Comparison of ENCODE assay signal across 11 cellular contexts in the genomic region with DNA sequence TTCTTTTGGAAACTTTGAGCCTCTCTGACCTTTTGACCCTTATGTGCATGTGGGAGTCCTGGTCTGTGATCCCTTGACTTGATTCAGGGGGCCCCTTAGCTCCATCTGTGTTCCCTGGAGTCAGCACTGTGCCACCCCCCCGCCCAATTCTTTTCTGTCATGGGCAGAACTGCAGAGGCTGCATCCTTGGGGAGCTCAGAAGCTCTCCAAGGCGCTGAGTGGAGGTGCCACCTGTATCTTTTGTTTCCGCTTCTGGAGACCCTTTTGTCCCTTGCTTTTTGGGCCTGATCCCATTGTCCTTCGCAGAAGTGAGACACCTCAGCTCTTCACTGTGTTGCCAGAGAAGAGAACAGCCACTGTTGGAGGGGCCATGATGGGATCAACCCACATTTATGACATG. TPM values are rescaled to one million over a fixed set of nuclear protein-coding genes. Genes with fewer than 3 reads are reported as not detected.
DNase-seq lines count a peak whose midpoint lies in the region; ATAC-seq and TF ChIP-seq lines count a peak whose summit lies in the region.
"Had no signal": no experiment of that assay in that cellular context is flagged by ENCODE, and none has a peak within 500 bp of the region (broad histone marks: within the 10 kb centered on the region; RNA-seq: fewer than 3 reads in every experiment).

No MANE protein-coding gene starts in this region.

- no peaks in the 10 kb centered on the region for H3K9me3 Mint-ChIP-seq in activated naive CD4-positive, alpha-beta T cell treated with anti-CD3 and anti-CD28 coated beads, Interleukin-2, amount 10 ng/mL, durations not matched to agents 7 days and 5 days
- no peaks in the 10 kb centered on the region for H3K9me3 Mint-ChIP-seq in activated T-helper 1 cell treated with anti-CD3 and anti-CD28 coated beads, Interleukin-12 subunit alpha, Interleukin-12 subunit beta, Interleukin-2, Interleukin-4 antibody, amounts not matched to agents 30 ng/mL and 10 ng/mL and 1 ng/mL, durations not matched to agents 14 hours and 24 hours and 36 hours
- no peaks in the 10 kb centered on the region for H3K9me3 Mint-ChIP-seq in memory B cell

- no peak overlapping the region for H3K27ac Mint-ChIP-seq in activated naive CD4-positive, alpha-beta T cell treated with anti-CD3 and anti-CD28 coated beads, Interleukin-2, amount 10 ng/mL, durations not matched to agents 7 days and 5 days
- H3K27ac Mint-ChIP-seq in activated T-helper 1 cell treated with anti-CD3 and anti-CD28 coated beads, Interleukin-12 subunit alpha, Interleukin-12 subunit beta, Interleukin-2, Interleukin-4 antibody, amounts not matched to agents 30 ng/mL and 10 ng/mL and 1 ng/mL, durations not matched to agents 14 hours and 24 hours and 36 hours: peak overlapping the region; percentile 27
- peak overlapping the region; percentile 90 for H3K27ac Mint-ChIP-seq in memory B cell

- no peaks in the 10 kb centered on the region for H3K27me3 ChIP-seq in thoracic aorta (replicated peaks; ENCODE audit: insufficient read depth)

- H3K4me3 Mint-ChIP-seq in activated naive CD4-positive, alpha-beta T cell treated with anti-CD3 and anti-CD28 coated beads, Interleukin-2, amount 10 ng/mL, durations not matched to agents 7 days and 5 days: no peak overlapping the region
- no peak overlapping the region for H3K4me3 Mint-ChIP-seq in activated T-helper 1 cell treated with anti-CD3 and anti-CD28 coated beads, Interleukin-12 subunit alpha, Interleukin-12 subunit beta, Interleukin-2, Interleukin-4 antibody, amounts not matched to agents 30 ng/mL and 10 ng/mL and 1 ng/mL, durations not matched to agents 14 hours and 24 hours and 36 hours
- no peak overlapping the region for H3K4me3 Mint-ChIP-seq in memory B cell

- CTCF ChIA-PET in activated naive CD4-positive, alpha-beta T cell treated with anti-CD3 and anti-CD28 coated beads, Interleukin-2, amount 10 ng/mL, durations not matched to agents 7 days and 5 days (lab: Charles Lee): interaction anchor here (0.6 to 8.9 kb wide), 19 partner anchors 8 to 453 kb away, joined by 3 to 89 read pairs (median 5); a partner anchor contains a TSS

- TF ChIP-seq CTCF in thoracic aorta (IDR thresholded peaks at IDR 0.05): no peak

- peaks cover 61% of the 10 kb centered on the region for H3K4me1 Mint-ChIP-seq in activated naive CD4-positive, alpha-beta T cell treated with anti-CD3 and anti-CD28 coated beads, Interleukin-2, amount 10 ng/mL, durations not matched to agents 7 days and 5 days
- peaks cover 71% of the 10 kb centered on the region for H3K4me1 Mint-ChIP-seq in activated T-helper 1 cell treated with anti-CD3 and anti-CD28 coated beads, Interleukin-12 subunit alpha, Interleukin-12 subunit beta, Interleukin-2, Interleukin-4 antibody, amounts not matched to agents 30 ng/mL and 10 ng/mL and 1 ng/mL, durations not matched to agents 14 hours and 24 hours and 36 hours (ENCODE audit: low read depth)
- H3K4me1 Mint-ChIP-seq in memory B cell: peaks cover 43% of the 10 kb centered on the region

- H3K4me3 ChIP-seq in thoracic aorta: no peak overlapping the region

- no peaks in the 10 kb centered on the region for H3K9me3 ChIP-seq in thoracic aorta

- peaks cover 18 to 33% of the 10 kb centered on the region in 2 donors for H3K4me1 ChIP-seq in thoracic aorta (ENCODE audit: control insufficient read depth in 1 of 2, low read depth in 2 of 2)

- intact Hi-C loops in activated T-helper 1 cell treated with anti-CD3 and anti-CD28 coated beads, Interleukin-12 subunit alpha, Interleukin-12 subunit beta, Interleukin-2, Interleukin-4 antibody, amounts not matched to agents 30 ng/mL and 10 ng/mL and 1 ng/mL, durations not matched to agents 14 hours and 24 hours and 36 hours (cut with micrococcal nuclease): loop anchor here (1.0 to 2.0 kb wide), 2 partner anchors 59 to 67 kb away; no protein-coding TSS in a partner anchor

- peaks cover 72% of the 10 kb centered on the region for H3K36me3 Mint-ChIP-seq in activated naive CD4-positive, alpha-beta T cell treated with anti-CD3 and anti-CD28 coated beads, Interleukin-2, amount 10 ng/mL, durations not matched to agents 7 days and 5 days
- peaks cover 61% of the 10 kb centered on the region for H3K36me3 Mint-ChIP-seq in activated T-helper 1 cell treated with anti-CD3 and anti-CD28 coated beads, Interleukin-12 subunit alpha, Interleukin-12 subunit beta, Interleukin-2, Interleukin-4 antibody, amounts not matched to agents 30 ng/mL and 10 ng/mL and 1 ng/mL, durations not matched to agents 14 hours and 24 hours and 36 hours (ENCODE audit: low read depth)
- peaks cover 42% of the 10 kb centered on the region for H3K36me3 Mint-ChIP-seq in memory B cell

- ATAC-seq in memory B cell (ENCODE audit: low read depth) (no peak), thoracic aorta (ENCODE audit: insufficient number of reproducible peaks, low FRiP score, low read depth) (no peak), GM19397 (IDR thresholded peaks at IDR 0.05; ENCODE audit: unreplicated experiment) (no peak)

- no peaks in the 10 kb centered on the region for H3K27me3 Mint-ChIP-seq in activated naive CD4-positive, alpha-beta T cell treated with anti-CD3 and anti-CD28 coated beads, Interleukin-2, amount 10 ng/mL, durations not matched to agents 7 days and 5 days
- H3K27me3 Mint-ChIP-seq in activated T-helper 1 cell treated with anti-CD3 and anti-CD28 coated beads, Interleukin-12 subunit alpha, Interleukin-12 subunit beta, Interleukin-2, Interleukin-4 antibody, amounts not matched to agents 30 ng/mL and 10 ng/mL and 1 ng/mL, durations not matched to agents 14 hours and 24 hours and 36 hours (ENCODE audit: insufficient read depth): no peaks in the 10 kb centered on the region
- no peaks in the 10 kb centered on the region for H3K27me3 Mint-ChIP-seq in memory B cell

- peak overlapping the region; percentile 96 to 98 for H3K27ac ChIP-seq in thoracic aorta

- H3K36me3 ChIP-seq in thoracic aorta: peaks cover 38% of the 10 kb centered on the region

- DNase-seq in activated naive CD4-positive, alpha-beta T cell treated with anti-CD3 and anti-CD28 coated beads, Interleukin-2, amount 10 ng/mL, durations not matched to agents 7 days and 5 days: peak; percentile 5
- DNase-seq in activated naive CD4-positive, alpha-beta T cell (lab: John Stamatoyannopoulos, UW): no peak
- DNase-seq in activated T-helper 1 cell treated with anti-CD3 and anti-CD28 coated beads, Interleukin-12 subunit alpha, Interleukin-12 subunit beta, Interleukin-2, Interleukin-4 antibody, amounts not matched to agents 30 ng/mL and 10 ng/mL and 1 ng/mL, durations not matched to agents 14 hours and 24 hours and 36 hours (ENCODE audit: low spot score): no peak
- DNase-seq in memory B cell (ENCODE audit: low spot score in 2 of 2) (no peak), thoracic aorta (ENCODE audit: low spot score) (no peak), NCI-H128 (lab: John Stamatoyannopoulos, UW; ENCODE audit: unreplicated experiment) (no peak)
- DNase-seq in stimulated activated CD4-positive, alpha-beta T cell treated with anti-CD3 and anti-CD28 coated beads, Interleukin-4, amount 100 ng/mL, for 1 hour: no peak

RNA-seq across cellular contexts. Expression of a gene that starts 2.4 kb away (rescaled TPM):
- total RNA-seq in activated T-helper 1 cell treated with anti-CD3 and anti-CD28 coated beads, Interleukin-12 subunit alpha, Interleukin-12 subunit beta, Interleukin-2, Interleukin-4 antibody, amounts not matched to agents 30 ng/mL and 10 ng/mL and 1 ng/mL, durations not matched to agents 14 hours and 24 hours and 36 hours: 80.4 and 89.5 TPM in 2 replicates
- 100 to 1,000 TPM in 1 of 2 donors, 10 to 100 TPM in 1; 82.9 to 112 TPM for total RNA-seq in thoracic aorta

RNA-seq across cellular contexts. Expression of a gene that starts 15.5 kb away (rescaled TPM):
- total RNA-seq in activated T-helper 1 cell treated with anti-CD3 and anti-CD28 coated beads, Interleukin-12 subunit alpha, Interleukin-12 subunit beta, Interleukin-2, Interleukin-4 antibody, amounts not matched to agents 30 ng/mL and 10 ng/mL and 1 ng/mL, durations not matched to agents 14 hours and 24 hours and 36 hours: 267 TPM in 2 replicates
- 100 to 1,000 TPM; 142 TPM for total RNA-seq in thoracic aorta

RNA-seq across cellular contexts. Expression of a gene that starts 18.7 kb away (rescaled TPM):
- 0.34 TPM in 1 of 2 replicates, not detected in the other for total RNA-seq in activated T-helper 1 cell treated with anti-CD3 and anti-CD28 coated beads, Interleukin-12 subunit alpha, Interleukin-12 subunit beta, Interleukin-2, Interleukin-4 antibody, amounts not matched to agents 30 ng/mL and 10 ng/mL and 1 ng/mL, durations not matched to agents 14 hours and 24 hours and 36 hours
- total RNA-seq in thoracic aorta: 1 to 10 TPM in 1 of 2 donors, not detected in 1; 1.1 TPM
- total RNA-seq: NCI-H460 had no signal

RNA-seq across cellular contexts. Expression of a gene that starts 41.4 kb away (rescaled TPM):
- total RNA-seq in activated T-helper 1 cell treated with anti-CD3 and anti-CD28 coated beads, Interleukin-12 subunit alpha, Interleukin-12 subunit beta, Interleukin-2, Interleukin-4 antibody, amounts not matched to agents 30 ng/mL and 10 ng/mL and 1 ng/mL, durations not matched to agents 14 hours and 24 hours and 36 hours: 0.18 and 0.76 TPM in 2 replicates
- not detected for total RNA-seq in thoracic aorta
- total RNA-seq: cerebellum, NCI-H460, skeletal muscle tissue had no signal

RNA-seq across cellular contexts. Expression of a gene that starts 55.8 kb away (rescaled TPM):
- 1.7 and 2.0 TPM in 2 replicates for total RNA-seq in activated T-helper 1 cell treated with anti-CD3 and anti-CD28 coated beads, Interleukin-12 subunit alpha, Interleukin-12 subunit beta, Interleukin-2, Interleukin-4 antibody, amounts not matched to agents 30 ng/mL and 10 ng/mL and 1 ng/mL, durations not matched to agents 14 hours and 24 hours and 36 hours
- total RNA-seq in thoracic aorta: 10 to 100 TPM in 1 of 2 donors, 1 to 10 TPM in 1; 4.5 to 16.9 TPM
- total RNA-seq: cerebellum, NCI-H460, skeletal muscle tissue had no signal
